23 cellular contexts compared by ENCODE assay signal in genomic region chr14:74408870-74409269, GRCh38. TPM values are rescaled to one million over a fixed set of nuclear protein-coding genes. Genes with fewer than 3 reads are reported as not detected.
DNase-seq lines count a peak whose midpoint lies in the region; FAIRE-seq lines count a peak whose summit lies in the region.
"Had no signal": no experiment of that assay in that cellular context is flagged by ENCODE, and none has a peak within 500 bp of the region (broad histone marks: within the 10 kb centered on the region; RNA-seq: fewer than 3 reads in every experiment).

No MANE protein-coding gene starts in this region.

- CTCF ChIA-PET in activated CD4-positive, alpha-beta memory T cell treated with anti-CD3 and anti-CD28 coated beads for 36 hours (lab: Charles Lee), result no interaction called here

- H3K36me3 Mint-ChIP-seq in activated CD4-positive, alpha-beta memory T cell treated with anti-CD3 and anti-CD28 coated beads for 36 hours, result no peaks in the 10 kb centered on the region
- H3K36me3 Mint-ChIP-seq: CD8-positive, alpha-beta T cell had no signal

- no peaks in the 10 kb centered on the region for H3K36me3 ChIP-seq in H7 (replicated peaks; ENCODE audit: control insufficient read depth, insufficient read depth, low read length)
- H3K36me3 ChIP-seq: BLaER1 treated with 17β-estradiol and CSF1 and Interleukin-3, amounts not matched to agents 10 nM and 100 nM had no signal

- H3K27me3 ChIP-seq in H7 (ENCODE audit: control insufficient read depth, insufficient read depth, low read length), result no peaks in the 10 kb centered on the region
- H3K27me3 ChIP-seq: BLaER1 treated with 17β-estradiol and CSF1 and Interleukin-3, amounts not matched to agents 10 nM and 100 nM had no signal

- no peaks in the 10 kb centered on the region for H3K4me1 Mint-ChIP-seq in activated CD4-positive, alpha-beta memory T cell treated with anti-CD3 and anti-CD28 coated beads for 36 hours (ENCODE audit: low read depth)

- peak; percentile 8 for DNase-seq in activated effector memory CD4-positive, alpha-beta T cell treated with anti-CD3 and anti-CD28 coated beads, Interleukin-2, amount 50 U/mL, for 16 hours
- DNase-seq in activated effector memory CD4-positive, alpha-beta T cell treated with Interleukin-2 at 50 U/mL for 16 hours, result no peak
- peak; percentile 10 for DNase-seq in H7
- DNase-seq in HTR-8/SVneo (ENCODE audit: insufficient read length, low spot score), result no peak
- peak; percentile 4 for DNase-seq in renal cortical epithelial cell (ENCODE audit: low read depth)
- no peak for DNase-seq in activated CD4-positive, alpha-beta memory T cell treated with anti-CD3 and anti-CD28 coated beads for 36 hours
- DNase-seq in ecto neural progenitor cell (ENCODE audit: low spot score), result no peak
- DNase-seq in hepatic stellate cell (ENCODE audit: low spot score), result no peak
- DNase-seq: 8988T; AML-193; Caco-2; Calu3; CD4-positive, alpha-beta T cell; CD8-positive, alpha-beta T cell; DMS79 treated with DMSO at 0.1 percent for 48 hours; GF-D8 had no signal

- intact Hi-C loops in activated CD4-positive, alpha-beta memory T cell treated with anti-CD3 and anti-CD28 coated beads for 36 hours (cut with micrococcal nuclease), result no loop called here

- peaks cover 2% of the 10 kb centered on the region for H3K27me3 Mint-ChIP-seq in activated CD4-positive, alpha-beta memory T cell treated with anti-CD3 and anti-CD28 coated beads for 36 hours

- POLR2A ChIA-PET in activated CD4-positive, alpha-beta memory T cell treated with anti-CD3 and anti-CD28 coated beads for 36 hours (lab: Charles Lee), result no interaction called here

- FAIRE-seq in HTR-8/SVneo (lab: Jason Lieb, UNC), result peak; percentile 54
- FAIRE-seq: A204.1, D721Med, G401.6, GM12891, GM19239 had no signal

- H3K27ac Mint-ChIP-seq in activated CD4-positive, alpha-beta memory T cell treated with anti-CD3 and anti-CD28 coated beads for 36 hours, result no peak overlapping the region
- H3K27ac Mint-ChIP-seq: B cell; CD4-positive, alpha-beta T cell; CD8-positive, alpha-beta T cell had no signal

- H3K9me3 Mint-ChIP-seq in activated CD4-positive, alpha-beta memory T cell treated with anti-CD3 and anti-CD28 coated beads for 36 hours, result no peaks in the 10 kb centered on the region
- H3K9me3 Mint-ChIP-seq: CD4-positive, alpha-beta T cell; CD8-positive, alpha-beta T cell had no signal

- no peak overlapping the region for H3K4me3 Mint-ChIP-seq in activated CD4-positive, alpha-beta memory T cell treated with anti-CD3 and anti-CD28 coated beads for 36 hours
- H3K4me3 Mint-ChIP-seq: B cell; CD4-positive, alpha-beta T cell; CD8-positive, alpha-beta T cell had no signal

- no peak overlapping the region for H3K4me3 ChIP-seq in H7 (ENCODE audit: insufficient read depth, low read depth, low read length)
- H3K4me3 ChIP-seq: BLaER1 treated with 17β-estradiol and CSF1 and Interleukin-3, amounts not matched to agents 10 nM and 100 nM had no signal

RNA-seq across cellular contexts. Expression of gene SYNDIG1L, which starts 17.1 kb away (rescaled TPM):
- 0.48 and 0.76 TPM in 2 replicates for total RNA-seq in H7 (2014; rRNA removed; shearing (Covaris generic))
- not detected in 2 replicates for total RNA-seq in renal cortical epithelial cell
- total RNA-seq in activated CD4-positive, alpha-beta memory T cell treated with anti-CD3 and anti-CD28 coated beads for 36 hours, result not detected
- total RNA-seq: B cell; Calu3; CD4-positive, alpha-beta T cell; CD8-positive, alpha-beta T cell had no signal

Comparison
In these comparisons a context has a peak if more than half of its experiments do, and no peak if none do; other contexts are left out.
1. DNase-seq: peak in activated effector memory CD4-positive, alpha-beta T cell treated with anti-CD3 and anti-CD28 coated beads, Interleukin-2, amount 50 U/mL, for 16 hours (single experiment), H7 (single experiment) and renal cortical epithelial cell (single experiment); none in activated effector memory CD4-positive, alpha-beta T cell treated with Interleukin-2 at 50 U/mL for 16 hours (single experiment), HTR-8/SVneo (single experiment), activated CD4-positive, alpha-beta memory T cell treated with anti-CD3 and anti-CD28 coated beads for 36 hours (single experiment), ecto neural progenitor cell (single experiment) and hepatic stellate cell (single experiment).